ENCODE assay signal across 8 cellular contexts in genomic region chr11:111944651-111945051, GRCh38. TPM values are rescaled to one million over a fixed set of nuclear protein-coding genes. Genes with fewer than 3 reads are reported as not detected.
DNase-seq lines count a peak whose midpoint lies in the region; ATAC-seq and TF ChIP-seq lines count a peak whose summit lies in the region.

No MANE protein-coding gene starts in this region.

- no peaks in the 10 kb centered on the region for H3K9me3 ChIP-seq in RWPE2 (ENCODE audit: severe bottlenecking)
- H3K9me3 ChIP-seq in effector memory CD4-positive, alpha-beta T cell (ENCODE audit: control insufficient read depth, low read length), result no peaks in the 10 kb centered on the region

- H3K4me3 ChIP-seq in RWPE2 (ENCODE audit: severe bottlenecking), result no peak overlapping the region
- no peak overlapping the region for H3K4me3 ChIP-seq in epithelial cell of esophagus (ENCODE audit: low read length)
- no peak overlapping the region for H3K4me3 ChIP-seq in effector memory CD4-positive, alpha-beta T cell (ENCODE audit: insufficient read depth, low read depth, low read length, poor library complexity, severe bottlenecking)

- H3K27ac ChIP-seq in RWPE2 (ENCODE audit: poor library complexity, severe bottlenecking), result peak overlapping the region; percentile 97
- H3K27ac ChIP-seq in effector memory CD4-positive, alpha-beta T cell (ENCODE audit: insufficient read depth, low read length, poor library complexity, severe bottlenecking), result no peak overlapping the region

- peaks cover 39% of the 10 kb centered on the region for H3K4me1 ChIP-seq in RWPE2 (ENCODE audit: insufficient read depth, poor library complexity, severe bottlenecking)
- no peaks in the 10 kb centered on the region for H3K4me1 ChIP-seq in effector memory CD4-positive, alpha-beta T cell (ENCODE audit: control insufficient read depth, insufficient read depth, low read length, poor library complexity, severe bottlenecking)

- no peaks in the 10 kb centered on the region for H3K36me3 ChIP-seq in RWPE2 (ENCODE audit: low read depth)
- H3K36me3 ChIP-seq in effector memory CD4-positive, alpha-beta T cell (ENCODE audit: control insufficient read depth, insufficient read depth, low read length), result no peaks in the 10 kb centered on the region

- ATAC-seq in RWPE2 (ENCODE audit: low read depth), result peak; percentile 73

- H3K27me3 ChIP-seq in RWPE2 (ENCODE audit: insufficient read depth, poor library complexity, severe bottlenecking), result no peaks in the 10 kb centered on the region
- no peaks in the 10 kb centered on the region for H3K27me3 ChIP-seq in effector memory CD4-positive, alpha-beta T cell (replicated peaks; ENCODE audit: control insufficient read depth, insufficient read depth, low read length, poor library complexity, severe bottlenecking)

- TF ChIP-seq CTCF in RWPE2 (IDR thresholded peaks at IDR 0.05; ENCODE audit: poor library complexity, severe bottlenecking), result no peak
- TF ChIP-seq CTCF in epithelial cell of esophagus (IDR thresholded peaks at IDR 0.05; ENCODE audit: insufficient read depth, low read depth, low read length, missing control alignments), result no peak

- DNase-seq in EL (peak; percentile 61), RWPE2 (ENCODE audit: low spot score) (no peak), epithelial cell of esophagus (ENCODE audit: low read depth) (peak; percentile 86), renal cortical epithelial cell (ENCODE audit: low read depth) (peak; percentile 99), H4 (ENCODE audit: low spot score) (no peak), NCI-H524 treated with DMSO at 0.1 percent for 48 hours (lab: John Stamatoyannopoulos, UW) (no peak), NCI-H345 treated with DMSO at 0.1 percent for 48 hours (lab: John Stamatoyannopoulos, UW; ENCODE audit: unreplicated experiment) (no peak)
- DNase-seq in effector memory CD4-positive, alpha-beta T cell, result no peak

RNA-seq across cellular contexts. Expression of gene DIXDC1, which starts 7.5 kb away (rescaled TPM):
- total RNA-seq in renal cortical epithelial cell, result 58.9 and 64.7 TPM in 2 replicates
- 4.4 and 6.3 TPM in 2 replicates for total RNA-seq in H4 (2014; rRNA removed; shearing (Covaris generic))

RNA-seq across cellular contexts. Expression of gene C11orf52, which starts 25.9 kb away (rescaled TPM):
- 9.2 and 15.3 TPM in 2 replicates for total RNA-seq in renal cortical epithelial cell
- not detected in 2 replicates for total RNA-seq in H4 (2014; rRNA removed; shearing (Covaris generic))

RNA-seq across cellular contexts. Expression of gene HSPB2, which starts 32.1 kb away (rescaled TPM):
- 0.10 and 0.69 TPM in 2 replicates for total RNA-seq in renal cortical epithelial cell
- total RNA-seq in H4 (2014; rRNA removed; shearing (Covaris generic)), result not detected in 2 replicates

RNA-seq across cellular contexts. Expression of gene CRYAB, which starts 33.1 kb away (rescaled TPM):
- 63.0 and 179 TPM in 2 replicates for total RNA-seq in renal cortical epithelial cell
- total RNA-seq in H4 (2014; rRNA removed; shearing (Covaris generic)), result 0.15 TPM in 1 of 2 replicates, not detected in the other

Comparison
In these comparisons a context has a peak if more than half of its experiments do, and no peak if none do; other contexts are left out.
1. DNase-seq: peak in EL (single experiment), epithelial cell of esophagus (single experiment) and renal cortical epithelial cell (single experiment); none in RWPE2 (single experiment), H4 (single experiment), NCI-H524 treated with DMSO at 0.1 percent for 48 hours (single experiment), NCI-H345 treated with DMSO at 0.1 percent for 48 hours (single experiment) and effector memory CD4-positive, alpha-beta T cell (0 of 3).
2. RNA of gene C11orf52, which starts 25.9 kb away (total RNA-seq): 9.2 to 15.3 TPM in renal cortical epithelial cell; not detected in H4; every median in the first group is over 10 times any median in the second.